22 cellular contexts compared by ENCODE assay signal in genomic region chr18:48131042-48131441, GRCh38.
"Had no signal": no experiment of that assay in that cellular context is flagged by ENCODE, and none has a peak within 500 bp of the region (broad histone marks: within the 10 kb centered on the region; RNA-seq: fewer than 3 reads in every experiment).

No MANE protein-coding gene starts in this region.

- H3K9me3 ChIP-seq: MG63, SJSA1 had no signal

- H3K27ac ChIP-seq: SJSA1, SK-N-MC had no signal

- FAIRE-seq: RCC 7860 had no signal

- H3K4me1 ChIP-seq: SJSA1 had no signal

- H3K27me3 ChIP-seq: MG63 had no signal

- H3K36me3 ChIP-seq: MG63, SJSA1 had no signal

- H3K4me3 ChIP-seq: MG63, SJSA1, SK-N-MC had no signal

- DNase-seq: IMR-90, Karpas-422, KG1, MG63, NCI-H1092, NCI-H1105 treated with DMSO at 0.1 percent for 48 hours, NCI-H1417 treated with DMSO at 0.1 percent for 48 hours, NCI-H146, NCI-H1694 treated with DMSO at 0.1 percent for 48 hours, NCI-H1930, NCI-H2081, NCI-H2107, NCI-H2227 treated with DMSO at 0.1 percent for 48 hours, NCI-H524, NCI-H526 treated with DMSO at 0.1 percent for 48 hours, NCI-H748 treated with DMSO at 0.1 percent for 48 hours, Right ventricle myocardium superior, RPMI8226, SIG-M5 had no signal
